8 cellular contexts compared by ENCODE assay signal in genomic region chr15:45402162-45402954, GRCh38. TPM values are rescaled to one million over a fixed set of nuclear protein-coding genes. Genes with fewer than 3 reads are reported as not detected.
DNase-seq lines count a peak whose midpoint lies in the region; ATAC-seq and TF ChIP-seq lines count a peak whose summit lies in the region.

No MANE protein-coding gene starts in this region.

- peak; percentile 89 for ATAC-seq in GM21717 (IDR thresholded peaks at IDR 0.05; ENCODE audit: unreplicated experiment)
- peak; percentile 90 for ATAC-seq in PC-3

- H3K4me3 ChIP-seq in Jurkat, Clone E6-1 (ENCODE audit: low read length): peak overlapping the region; percentile 66
- H3K4me3 ChIP-seq in PC-3 (ENCODE audit: low read length) (peak overlapping the region; percentile 92), esophagus (ENCODE audit: low read depth in 1 of 2, low read length in 2 of 2) (peak overlapping the region; percentile 82 to 94), mucosa of rectum (ENCODE audit: low read length in 2 of 2) (peak overlapping the region; percentile 88 to 97)

- intact Hi-C loops in PC-3 (cut with micrococcal nuclease): no loop called here

- no peaks in the 10 kb centered on the region for H3K9me3 ChIP-seq in PC-3 (ENCODE audit: low read length)
- H3K9me3 ChIP-seq in esophagus (ENCODE audit: control insufficient read depth in 2 of 2, insufficient read depth in 1 of 2, low read depth in 1 of 2, low read length in 1 of 2): no peaks in the 10 kb centered on the region
- no peaks in the 10 kb centered on the region for H3K9me3 ChIP-seq in mucosa of rectum (ENCODE audit: control insufficient read depth in 2 of 2, low read length in 2 of 2)

- BruUV-seq in PC-3 (replicated peaks; lab: Mats Ljungman, UMichigan): no TSS peak

- H3K9me3 Mint-ChIP-seq in activated T-cell treated with anti-CD3 and anti-CD28 coated beads, Interleukin-2, amount 50 U/mL, for 24 hours: no peaks in the 10 kb centered on the region

- peak overlapping the region; percentile 96 for H3K9ac ChIP-seq in PC-3 (ENCODE audit: low read length)
- peak overlapping the region; percentile 91 to 94 for H3K9ac ChIP-seq in mucosa of rectum (ENCODE audit: low read depth in 1 of 2, low read length in 2 of 2)

- POLR2A ChIA-PET in PC-3 (lab: Charles Lee; ENCODE audit: unreplicated experiment): interaction anchor here (0.6 kb wide), 1 partner anchor 55 kb away, joined by 4 read pairs; no protein-coding TSS in a partner anchor

- peak overlapping the region; percentile 90 for H3K4me3 Mint-ChIP-seq in activated T-cell treated with anti-CD3 and anti-CD28 coated beads, Interleukin-2, amount 50 U/mL, for 24 hours

- peaks cover 42% of the 10 kb centered on the region for H3K36me3 Mint-ChIP-seq in activated T-cell treated with anti-CD3 and anti-CD28 coated beads, Interleukin-2, amount 50 U/mL, for 24 hours (ENCODE audit: low read depth)

- H3K79me2 ChIP-seq in PC-3 (ENCODE audit: low read length): peaks cover 59% of the 10 kb centered on the region

- no peaks in the 10 kb centered on the region for H3K9me2 ChIP-seq in PC-3 (replicated peaks; ENCODE audit: low read length)

- H3K4me1 Mint-ChIP-seq in activated T-cell treated with anti-CD3 and anti-CD28 coated beads, Interleukin-2, amount 50 U/mL, for 24 hours (ENCODE audit: low read depth): peaks cover 36% of the 10 kb centered on the region

- CTCF ChIA-PET in PC-3 (lab: Charles Lee): interaction anchor here (0.7 to 1.0 kb wide), 3 partner anchors 56 to 200 kb away, joined by 3 to 5 read pairs (median 4); no protein-coding TSS in a partner anchor

- H3K27ac ChIP-seq in PC-3 (ENCODE audit: low read length) (peak overlapping the region; percentile 70), esophagus (ENCODE audit: low read depth in 2 of 2, low read length in 1 of 2) (peak overlapping the region; percentile 95 to 96), mucosa of rectum (ENCODE audit: low read depth in 2 of 2, low read length in 2 of 2) (peak overlapping the region; percentile 90 to 93)

- peaks cover 11% of the 10 kb centered on the region for H4K20me1 ChIP-seq in PC-3 (ENCODE audit: low read length)

- DNase-seq in DMS53 (lab: John Stamatoyannopoulos, UW) (peak; percentile 98), PC-3 (peak; percentile 99)
- peak; percentile 99 for DNase-seq in Jurkat, Clone E6-1 (ENCODE audit: low read depth, low spot score)
- DNase-seq in activated T-cell treated with anti-CD3 and anti-CD28 coated beads, Interleukin-2, amount 50 U/mL, for 24 hours: peak; percentile 97
- DNase-seq in stimulated activated CD8-positive, alpha-beta memory T cell treated with anti-CD3 and anti-CD28 coated beads, Interleukin-4, amount 100 ng/mL, for 4 hours (ENCODE audit: low read depth in 2 of 2, low spot score in 1 of 2): peak; percentile 92

- H3K27me3 Mint-ChIP-seq in activated T-cell treated with anti-CD3 and anti-CD28 coated beads, Interleukin-2, amount 50 U/mL, for 24 hours: no peaks in the 10 kb centered on the region

- H3K27ac Mint-ChIP-seq in activated T-cell treated with anti-CD3 and anti-CD28 coated beads, Interleukin-2, amount 50 U/mL, for 24 hours: peak overlapping the region; percentile 97

- H3K4me2 ChIP-seq in PC-3 (ENCODE audit: low read length): peak overlapping the region; percentile 98

- H3F3A ChIP-seq in PC-3 (ENCODE audit: low read length, unreplicated experiment): no peaks in the 10 kb centered on the region

- H3K36me3 ChIP-seq in PC-3 (ENCODE audit: low read depth, low read length): peaks cover 18% of the 10 kb centered on the region
- peaks cover 2 to 6% of the 10 kb centered on the region in 2 donors for H3K36me3 ChIP-seq in esophagus (ENCODE audit: control insufficient read depth in 2 of 2, insufficient read depth in 2 of 2, low read length in 1 of 2)
- peaks cover 12 to 16% of the 10 kb centered on the region in 2 donors for H3K36me3 ChIP-seq in mucosa of rectum (ENCODE audit: control insufficient read depth in 2 of 2, insufficient read depth in 2 of 2, low read length in 2 of 2)

- peak overlapping the region; percentile 97 for H2AFZ ChIP-seq in PC-3 (ENCODE audit: low read length)

- no peaks in the 10 kb centered on the region for H3K27me3 ChIP-seq in PC-3 (ENCODE audit: low read length)
- no peaks in the 10 kb centered on the region for H3K27me3 ChIP-seq in esophagus (ENCODE audit: control insufficient read depth in 1 of 2, insufficient read depth in 2 of 2, low read length in 2 of 2)
- no peaks in the 10 kb centered on the region for H3K27me3 ChIP-seq in mucosa of rectum (ENCODE audit: control insufficient read depth in 2 of 2, insufficient read depth in 2 of 2, low read length in 2 of 2)

- no peak for TF ChIP-seq CTCF in PC-3 (conservative IDR thresholded peaks at IDR 0.05; ENCODE audit: low read depth, low read length)

- H3K4me1 ChIP-seq in PC-3 (ENCODE audit: insufficient read depth, low read length): peaks cover 36% of the 10 kb centered on the region
- peaks cover 0 to 3% of the 10 kb centered on the region in 2 donors for H3K4me1 ChIP-seq in esophagus (ENCODE audit: control insufficient read depth in 2 of 2, insufficient read depth in 2 of 2, low read length in 1 of 2)
- H3K4me1 ChIP-seq in mucosa of rectum (ENCODE audit: control insufficient read depth in 2 of 2, insufficient read depth in 2 of 2, low read length in 2 of 2): peaks cover 20 to 23% of the 10 kb centered on the region in 2 donors

- 0% methylated on average over 64 to 84 of the region's 84 CpGs for WGBS in esophagus, 2 donors

RNA-seq across cellular contexts. Expression of gene GATM, which starts 24.0 kb away (rescaled TPM):
- 2.6 TPM for polyA plus RNA-seq in Jurkat, Clone E6-1 (2012; ENCODE audit: insufficient read depth, insufficient read length)
- 0.86 and 0.87 TPM in 2 replicates for total RNA-seq in PC-3 (2014; rRNA removed)
- 10 to 100 TPM; 12.5 to 15.7 TPM for polyA plus RNA-seq in esophagus

Comparison
In these comparisons a context has a peak if more than half of its experiments do, and no peak if none do; other contexts are left out.
1. Peak in every context shown above with its lines: DNase-seq, ATAC-seq, H3K4me3 ChIP-seq and H3K27ac ChIP-seq.